Comparison of ENCODE assay signal across 8 cellular contexts in the genomic region with DNA sequence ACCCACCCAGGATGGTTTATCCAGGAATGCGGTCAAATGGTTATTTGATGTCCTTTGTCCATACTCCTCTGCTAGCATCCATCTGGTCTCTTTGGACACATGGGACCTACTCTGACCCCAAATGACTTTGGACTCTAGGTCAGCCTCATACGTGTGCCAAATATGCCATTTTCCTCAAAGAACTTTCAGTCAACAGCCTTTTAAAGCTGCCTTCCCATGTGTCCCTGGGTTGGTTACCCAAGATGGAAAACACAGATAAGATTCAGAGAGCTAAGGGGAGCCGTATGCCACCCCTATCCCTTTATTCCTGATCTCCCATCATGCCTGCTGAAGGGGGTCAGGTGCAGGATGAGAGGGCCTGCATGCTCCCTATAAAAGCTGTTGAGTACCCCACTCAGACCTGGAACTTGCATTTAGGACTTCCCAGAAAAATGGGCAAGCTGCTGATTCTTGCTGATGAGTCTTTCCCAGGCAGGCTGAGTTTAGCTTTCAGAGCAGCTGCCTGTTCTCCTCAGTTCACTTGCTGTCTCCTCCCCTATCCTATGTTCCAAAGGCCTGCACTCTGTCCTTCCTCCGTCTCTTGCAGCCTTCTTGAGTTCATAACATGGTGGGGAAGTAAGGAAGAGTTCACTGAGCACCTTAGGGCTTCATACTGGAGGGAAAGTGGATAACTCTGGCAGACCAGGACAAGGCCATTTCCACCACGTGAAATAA. TPM values are rescaled to one million over a fixed set of nuclear protein-coding genes. Genes with fewer than 3 reads are reported as not detected.
"Had no signal": no experiment of that assay in that cellular context is flagged by ENCODE, and none has a peak within 500 bp of the region (broad histone marks: within the 10 kb centered on the region; RNA-seq: fewer than 3 reads in every experiment).

No MANE protein-coding gene starts in this region.

- H3K4me1 Mint-ChIP-seq: GM23338 had no signal

- H3K27ac ChIP-seq: HL-60 had no signal

- DNase-seq: H9, HCEC 1CT, IMR-90 had no signal

- H3K4me2 ChIP-seq: GM23338 had no signal

- H3K27ac Mint-ChIP-seq: GM23338, H9 had no signal

- H3K4me3 Mint-ChIP-seq: GM23338, H9 had no signal

- H3K4me3 ChIP-seq: GM23338, K562 had no signal

- H2AFZ ChIP-seq: GM23338 had no signal

- H3K9me3 Mint-ChIP-seq: GM23338, H9 had no signal

- ATAC-seq: GM23338, K562 had no signal

RNA-seq across cellular contexts. Expression of a gene that starts 19.8 kb away (rescaled TPM):
- total RNA-seq: GM23338, H1, H9 had no signal

RNA-seq across cellular contexts. Expression of a gene that starts 43.4 kb away (rescaled TPM):
- total RNA-seq: GM23338, H1, H9, HT1080, IMR-90, K562 had no signal

RNA-seq across cellular contexts. Expression of a gene that starts 46.8 kb away (rescaled TPM):
- total RNA-seq: HT1080 had no signal
